32 cellular contexts compared by ENCODE assay signal in genomic region chr12:27394676-27395075, GRCh38. TPM values are rescaled to one million over a fixed set of nuclear protein-coding genes. Genes with fewer than 3 reads are reported as not detected.
"Had no signal": no experiment of that assay in that cellular context is flagged by ENCODE, and none has a peak within 500 bp of the region (broad histone marks: within the 10 kb centered on the region; RNA-seq: fewer than 3 reads in every experiment).

No MANE protein-coding gene starts in this region.

- ATAC-seq: natural killer cell; psoas muscle; right cardiac atrium; sciatic nerve; stimulated activated effector memory CD8-positive, alpha-beta T cell treated with anti-CD3 and anti-CD28 coated beads, Interleukin-12 subunit alpha, Interleukin-12 subunit beta, amount 100 ng/mL, for 72 hours; stimulated activated naive B cell treated with anti-CD40 and anti-IgM and Interleukin-4, amounts not matched to agents 10 μg/mL and 1 μg/mL and 100 μg/mL, for 72 hours had no signal

- H3K27me3 ChIP-seq: neural progenitor cell, ovary, stomach, thyroid gland, tibial nerve, upper lobe of left lung, vagina had no signal

- H3K4me2 ChIP-seq: neural progenitor cell had no signal

- H3K27ac Mint-ChIP-seq: natural killer cell; nephron; neural progenitor cell; progenitor cell of endocrine pancreas; stimulated activated effector memory CD8-positive, alpha-beta T cell treated with anti-CD3 and anti-CD28 coated beads, Interleukin-12 subunit alpha, Interleukin-12 subunit beta, amount 100 ng/mL, for 72 hours; stimulated activated naive B cell treated with anti-CD40 and anti-IgM and Interleukin-4, amounts not matched to agents 10 μg/mL and 1 μg/mL and 100 μg/mL, for 72 hours; stimulated activated naive CD8-positive, alpha-beta T cell treated with anti-CD3 and anti-CD28 coated beads, Interleukin-15, Interleukin-2, amounts not matched to agents 100 ng/mL and 50 ng/mL, for 24 hours had no signal

- H2AFZ ChIP-seq: neural progenitor cell, parathyroid adenoma had no signal

- H3K27me3 Mint-ChIP-seq: progenitor cell of endocrine pancreas; stimulated activated naive B cell treated with anti-CD40 and anti-IgM and Interleukin-4, amounts not matched to agents 10 μg/mL and 1 μg/mL and 100 μg/mL, for 72 hours; stimulated activated naive CD8-positive, alpha-beta T cell treated with anti-CD3 and anti-CD28 coated beads, Interleukin-15, Interleukin-2, amounts not matched to agents 100 ng/mL and 50 ng/mL, for 24 hours had no signal

- H3K36me3 ChIP-seq: ovary, stomach, thoracic aorta, thyroid gland, tibial nerve, upper lobe of left lung, vagina had no signal

- H3K36me3 Mint-ChIP-seq: natural killer cell; neural progenitor cell; stimulated activated effector memory CD8-positive, alpha-beta T cell treated with anti-CD3 and anti-CD28 coated beads, Interleukin-12 subunit alpha, Interleukin-12 subunit beta, amount 100 ng/mL, for 72 hours had no signal

- H3K4me1 ChIP-seq: neural progenitor cell, parathyroid adenoma, psoas muscle, stomach, thyroid gland, tibial nerve, upper lobe of left lung, vagina had no signal

- H3K9ac ChIP-seq: neural progenitor cell, parathyroid adenoma had no signal

- H3K4me1 Mint-ChIP-seq: natural killer cell; nephron; neural progenitor cell; stimulated activated effector memory CD8-positive, alpha-beta T cell treated with anti-CD3 and anti-CD28 coated beads, Interleukin-12 subunit alpha, Interleukin-12 subunit beta, amount 100 ng/mL, for 72 hours; stimulated activated naive B cell treated with anti-CD40 and anti-IgM and Interleukin-4, amounts not matched to agents 10 μg/mL and 1 μg/mL and 100 μg/mL, for 72 hours had no signal

- H3K79me2 ChIP-seq: parathyroid adenoma had no signal

- H3K4me3 Mint-ChIP-seq: natural killer cell; nephron; neural progenitor cell; stimulated activated effector memory CD8-positive, alpha-beta T cell treated with anti-CD3 and anti-CD28 coated beads, Interleukin-12 subunit alpha, Interleukin-12 subunit beta, amount 100 ng/mL, for 72 hours; stimulated activated naive B cell treated with anti-CD40 and anti-IgM and Interleukin-4, amounts not matched to agents 10 μg/mL and 1 μg/mL and 100 μg/mL, for 72 hours; stimulated activated naive CD8-positive, alpha-beta T cell treated with anti-CD3 and anti-CD28 coated beads, Interleukin-15, Interleukin-2, amounts not matched to agents 100 ng/mL and 50 ng/mL, for 24 hours had no signal

- H3K9me3 Mint-ChIP-seq: natural killer cell; nephron; neural progenitor cell; stimulated activated effector memory CD8-positive, alpha-beta T cell treated with anti-CD3 and anti-CD28 coated beads, Interleukin-12 subunit alpha, Interleukin-12 subunit beta, amount 100 ng/mL, for 72 hours; stimulated activated naive CD8-positive, alpha-beta T cell treated with anti-CD3 and anti-CD28 coated beads, Interleukin-15, Interleukin-2, amounts not matched to agents 100 ng/mL and 50 ng/mL, for 24 hours had no signal

- H3K27ac ChIP-seq: neural progenitor cell, ovary, parathyroid adenoma, psoas muscle, stomach, thoracic aorta, thyroid gland, tibial nerve, upper lobe of left lung, vagina had no signal

- FAIRE-seq: small intestine, urothelium cell line had no signal

- H3K4me3 ChIP-seq: neural progenitor cell, ovary, psoas muscle, stomach, thoracic aorta, thyroid gland, tibial nerve, upper lobe of left lung, vagina had no signal

- H3K9me3 ChIP-seq: ovary, psoas muscle, stomach, thoracic aorta, thyroid gland, tibial nerve, upper lobe of left lung, vagina had no signal

- DNase-seq: natural killer cell; occipital lobe; ovary; posterior cingulate gyrus; psoas muscle; right cardiac atrium; small intestine; stimulated activated CD4-positive, alpha-beta T cell treated with anti-CD3 and anti-CD28 coated beads, Interleukin-15, amount 100 ng/mL, for 24 hours; stimulated activated CD4-positive, alpha-beta T cell treated with anti-CD3 and anti-CD28 coated beads, Interleukin-2, amount 100 ng/mL, for 24 hours; stimulated activated CD4-positive, alpha-beta T cell treated with anti-CD3 and anti-CD28 coated beads, Interleukin-2, amount 100 ng/mL, for 48 hours; stimulated activated CD4-positive, alpha-beta T cell treated with anti-CD3 and anti-CD28 coated beads, Interleukin-4, amount 100 ng/mL, for 24 hours; stimulated activated naive B cell treated with anti-CD40 and anti-IgM and Interleukin-4, amounts not matched to agents 10 μg/mL and 1 μg/mL and 100 μg/mL, for 72 hours; stimulated activated naive CD4-positive, alpha-beta T cell treated with Interleukin-2 at 50 U/mL for 16 hours; stomach; thyroid gland; upper lobe of left lung had no signal

RNA-seq across cellular contexts. Expression of gene SMCO2, which starts 51.9 kb away (rescaled TPM):
- total RNA-seq: natural killer cell, ovary, psoas muscle, renal cortical epithelial cell, skeletal muscle tissue, temporal lobe, thoracic aorta, thyroid gland, tibial nerve, ureter, vagina had no signal
- polyA plus RNA-seq: neural cell, ovary, psoas muscle had no signal
